Comparison of ENCODE assay signal across 36 cellular contexts in the genomic region with DNA sequence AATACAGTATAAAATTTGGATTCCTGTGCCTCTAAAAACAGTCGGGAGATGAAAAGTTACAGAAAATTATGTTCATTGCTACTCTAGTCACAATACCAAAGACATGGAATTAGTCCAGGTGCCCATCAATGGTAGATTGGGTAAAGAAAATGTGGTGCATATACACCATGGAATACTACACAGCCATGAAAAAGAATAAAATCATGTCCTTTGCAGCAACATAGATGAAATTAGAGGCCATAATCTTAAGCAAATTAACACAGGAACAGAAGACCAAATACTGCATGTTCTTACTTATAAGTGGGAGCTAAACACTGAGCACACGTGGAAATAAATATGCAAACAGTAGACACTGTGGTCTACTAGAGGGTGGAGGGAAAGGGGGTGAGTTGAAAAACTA.
"Had no signal": no experiment of that assay in that cellular context is flagged by ENCODE, and none has a peak within 500 bp of the region (broad histone marks: within the 10 kb centered on the region; RNA-seq: fewer than 3 reads in every experiment).

No MANE protein-coding gene starts in this region.

- H3K36me3 ChIP-seq: adrenal gland, colonic mucosa, WERI-Rb-1 had no signal

- H3K27ac Mint-ChIP-seq: activated CD4-positive, alpha-beta T cell treated with anti-CD3 and anti-CD28 coated beads, Interleukin-2, amount 10 ng/mL, durations not matched to agents 7 days and 5 days; activated CD8-positive, alpha-beta T cell treated with anti-CD3 and anti-CD28 coated beads for 36 hours; activated naive CD4-positive, alpha-beta T cell treated with anti-CD3 and anti-CD28 coated beads for 36 hours; activated naive CD4-positive, alpha-beta T cell treated with anti-CD3 and anti-CD28 coated beads, Interleukin-2, amount 50 U/mL, for 24 hours; activated naive CD8-positive, alpha-beta T cell treated with anti-CD3 and anti-CD28 coated beads for 36 hours; activated naive CD8-positive, alpha-beta T cell treated with anti-CD3 and anti-CD28 coated beads, Interleukin-2, amount 50 U/mL, for 24 hours; activated T-helper 1 cell treated with anti-CD3 and anti-CD28 coated beads, Interleukin-12 subunit alpha, Interleukin-12 subunit beta, Interleukin-2, Interleukin-4 antibody, amounts not matched to agents 30 ng/mL and 10 ng/mL and 1 ng/mL, durations not matched to agents 14 hours and 24 hours and 36 hours; activated T-helper 2 cell treated with anti-CD3 and anti-CD28 coated beads, Interferon-gamma antibody, Interleukin-2, Interleukin-4, amounts not matched to agents 10 μg/mL and 5 μg/mL and 100 μg/mL, durations not matched to agents 14 hours and 24 hours and 36 hours; T-helper 17 cell; T-helper 2 cell treated with Interferon-gamma antibody and Interleukin-4, amounts not matched to agents 5 μg/mL and 100 μg/mL, for 36 hours had no signal

- H3K4me3 ChIP-seq: adrenal gland, body of pancreas, colonic mucosa, esophagus squamous epithelium, gastroesophageal sphincter, heart right ventricle had no signal

- H3K4me1 Mint-ChIP-seq: activated CD4-positive, alpha-beta T cell treated with anti-CD3 and anti-CD28 coated beads, Interleukin-2, amount 10 ng/mL, durations not matched to agents 7 days and 5 days; activated naive CD4-positive, alpha-beta T cell treated with anti-CD3 and anti-CD28 coated beads, Interleukin-2, amount 50 U/mL, for 24 hours; activated naive CD8-positive, alpha-beta T cell treated with anti-CD3 and anti-CD28 coated beads for 36 hours; activated naive CD8-positive, alpha-beta T cell treated with anti-CD3 and anti-CD28 coated beads, Interleukin-2, amount 50 U/mL, for 24 hours; T-helper 17 cell had no signal

- H3K9me3 ChIP-seq: adrenal gland, body of pancreas, colonic mucosa, esophagus squamous epithelium, gastroesophageal sphincter had no signal

- H3K4me3 Mint-ChIP-seq: activated CD4-positive, alpha-beta T cell treated with anti-CD3 and anti-CD28 coated beads, Interleukin-2, amount 10 ng/mL, durations not matched to agents 7 days and 5 days; activated CD8-positive, alpha-beta T cell treated with anti-CD3 and anti-CD28 coated beads for 36 hours; activated naive CD4-positive, alpha-beta T cell treated with anti-CD3 and anti-CD28 coated beads for 36 hours; activated naive CD4-positive, alpha-beta T cell treated with anti-CD3 and anti-CD28 coated beads, Interleukin-2, amount 50 U/mL, for 24 hours; activated naive CD8-positive, alpha-beta T cell treated with anti-CD3 and anti-CD28 coated beads for 36 hours; activated naive CD8-positive, alpha-beta T cell treated with anti-CD3 and anti-CD28 coated beads, Interleukin-2, amount 50 U/mL, for 24 hours; activated T-helper 1 cell treated with anti-CD3 and anti-CD28 coated beads, Interleukin-12 subunit alpha, Interleukin-12 subunit beta, Interleukin-2, Interleukin-4 antibody, amounts not matched to agents 30 ng/mL and 10 ng/mL and 1 ng/mL, durations not matched to agents 14 hours and 24 hours and 36 hours; T-helper 17 cell; T-helper 2 cell treated with Interferon-gamma antibody and Interleukin-4, amounts not matched to agents 5 μg/mL and 100 μg/mL, for 36 hours had no signal

- H3K4me1 ChIP-seq: adrenal gland, body of pancreas, colonic mucosa, esophagus squamous epithelium, gastroesophageal sphincter had no signal

- H3K27me3 Mint-ChIP-seq: activated CD4-positive, alpha-beta T cell treated with anti-CD3 and anti-CD28 coated beads, Interleukin-2, amount 10 ng/mL, durations not matched to agents 7 days and 5 days; activated CD8-positive, alpha-beta T cell treated with anti-CD3 and anti-CD28 coated beads for 36 hours; activated naive CD4-positive, alpha-beta T cell treated with anti-CD3 and anti-CD28 coated beads, Interleukin-2, amount 50 U/mL, for 24 hours; activated naive CD8-positive, alpha-beta T cell treated with anti-CD3 and anti-CD28 coated beads for 36 hours; activated naive CD8-positive, alpha-beta T cell treated with anti-CD3 and anti-CD28 coated beads, Interleukin-2, amount 50 U/mL, for 24 hours; T-helper 17 cell had no signal

- DNase-seq: activated CD4-positive, alpha-beta T cell treated with anti-CD3 and anti-CD28 coated beads for 4 hours; activated CD4-positive, alpha-beta T cell treated with anti-CD3 and anti-CD28 coated beads, Interleukin-2, amount 10 ng/mL, durations not matched to agents 7 days and 5 days; activated CD4-positive, alpha-beta T cell treated with anti-CD3 and anti-CD28 coated beads, Interleukin-2, amount 50 U/mL, for 48 hours; activated CD4-positive, CD25-positive, alpha-beta regulatory T cell; activated CD4-positive, CD25-positive, alpha-beta regulatory T cell treated with anti-CD3 and anti-CD28 coated beads, Interleukin-2, amount 50 U/mL, for 72 hours; activated CD8-positive, alpha-beta memory T cell treated with anti-CD3 and anti-CD28 coated beads for 24 hours; activated CD8-positive, alpha-beta T cell treated with anti-CD3 and anti-CD28 coated beads for 36 hours; activated effector memory CD4-positive, alpha-beta T cell treated with anti-CD3 and anti-CD28 coated beads, Interleukin-2, amount 50 U/mL, for 16 hours; activated naive CD4-positive, alpha-beta T cell treated with anti-CD3 and anti-CD28 coated beads for 36 hours; activated naive CD8-positive, alpha-beta T cell treated with anti-CD3 and anti-CD28 coated beads for 36 hours; activated naive CD8-positive, alpha-beta T cell treated with anti-CD3 and anti-CD28 coated beads, Interleukin-2, amount 50 U/mL, for 24 hours; activated T-cell treated with anti-CD3 and anti-CD28 coated beads, Interleukin-2, amount 50 U/mL, for 1 hour; activated T-cell treated with anti-CD3 and anti-CD28 coated beads, Interleukin-2, amount 50 U/mL, for 48 hours; adrenal gland; amygdala; aorta; body of pancreas; central memory CD4-positive, alpha-beta T cell; cerebellar nuclear complex; colonic mucosa; effector CD8-positive, alpha-beta T cell; esophagus squamous epithelium; foreskin melanocyte; heart right ventricle; T-helper 1 cell; T-helper 17 cell; T1000; WERI-Rb-1 had no signal

- H3K27me3 ChIP-seq: adrenal gland, body of pancreas, colonic mucosa, esophagus squamous epithelium, gastroesophageal sphincter, heart right ventricle had no signal

- ATAC-seq: activated CD8-positive, alpha-beta T cell treated with anti-CD3 and anti-CD28 coated beads for 36 hours; activated naive CD8-positive, alpha-beta T cell treated with anti-CD3 and anti-CD28 coated beads, Interleukin-2, amount 50 U/mL, for 24 hours; body of pancreas; gastroesophageal sphincter; T-helper 17 cell had no signal

- FAIRE-seq: endometrium, endothelial cell of umbilical vein had no signal

- H3K27ac ChIP-seq: adrenal gland, body of pancreas, colonic mucosa, epithelial cell of prostate, esophagus squamous epithelium, gastroesophageal sphincter, WERI-Rb-1 had no signal
